ENCODE assay signal across 22 cellular contexts in genomic region chr2:52311862-52312261, GRCh38.
"Had no signal": no experiment of that assay in that cellular context is flagged by ENCODE, and none has a peak within 500 bp of the region (broad histone marks: within the 10 kb centered on the region; RNA-seq: fewer than 3 reads in every experiment).

No MANE protein-coding gene starts in this region.

- H3K4me1 ChIP-seq: psoas muscle, tibial nerve, vagina had no signal

- H3K4me3 Mint-ChIP-seq: activated B cell treated with CpG ODN at 0.5 μM for 24 hours; activated CD4-positive, alpha-beta memory T cell treated with anti-CD3 and anti-CD28 coated beads, Interleukin-2, amount 10 ng/mL, durations not matched to agents 7 days and 5 days; activated CD8-positive, alpha-beta memory T cell treated with anti-CD3 and anti-CD28 coated beads, Interleukin-2, amount 10 ng/mL, durations not matched to agents 7 days and 5 days; activated naive CD8-positive, alpha-beta T cell treated with anti-CD3 and anti-CD28 coated beads for 36 hours; immature natural killer cell; memory B cell; naive B cell; stimulated activated naive CD8-positive, alpha-beta T cell treated with anti-CD3 and anti-CD28 coated beads, Interleukin-15, Interleukin-2, amounts not matched to agents 100 ng/mL and 50 ng/mL, for 24 hours; T-helper 2 cell treated with Interferon-gamma antibody and Interleukin-4, amounts not matched to agents 5 μg/mL and 100 μg/mL, for 36 hours had no signal

- H3K4me1 Mint-ChIP-seq: activated B cell treated with CpG ODN at 0.5 μM for 24 hours; activated CD4-positive, alpha-beta memory T cell treated with anti-CD3 and anti-CD28 coated beads, Interleukin-2, amount 10 ng/mL, durations not matched to agents 7 days and 5 days; activated CD8-positive, alpha-beta memory T cell treated with anti-CD3 and anti-CD28 coated beads, Interleukin-2, amount 10 ng/mL, durations not matched to agents 7 days and 5 days; activated naive CD8-positive, alpha-beta T cell treated with anti-CD3 and anti-CD28 coated beads for 36 hours; immature natural killer cell; memory B cell; naive B cell had no signal

- H3K4me3 ChIP-seq: dorsolateral prefrontal cortex, mucosa of descending colon, ovary, psoas muscle, skin epidermis, tibial nerve, vagina had no signal

- H3K9me3 Mint-ChIP-seq: activated B cell treated with CpG ODN at 0.5 μM for 24 hours; activated naive CD8-positive, alpha-beta T cell treated with anti-CD3 and anti-CD28 coated beads for 36 hours; memory B cell; stimulated activated naive CD8-positive, alpha-beta T cell treated with anti-CD3 and anti-CD28 coated beads, Interleukin-15, Interleukin-2, amounts not matched to agents 100 ng/mL and 50 ng/mL, for 24 hours had no signal

- ATAC-seq: activated CD8-positive, alpha-beta memory T cell treated with anti-CD3 and anti-CD28 coated beads, Interleukin-2, amount 10 ng/mL, durations not matched to agents 7 days and 5 days; mucosa of descending colon; psoas muscle; right cardiac atrium had no signal

- H3K27ac ChIP-seq: dorsolateral prefrontal cortex, ovary, psoas muscle, skin epidermis, tibial nerve, vagina had no signal

- H3K27me3 Mint-ChIP-seq: activated B cell treated with CpG ODN at 0.5 μM for 24 hours; activated CD4-positive, alpha-beta memory T cell treated with anti-CD3 and anti-CD28 coated beads, Interleukin-2, amount 10 ng/mL, durations not matched to agents 7 days and 5 days; activated CD8-positive, alpha-beta memory T cell treated with anti-CD3 and anti-CD28 coated beads, Interleukin-2, amount 10 ng/mL, durations not matched to agents 7 days and 5 days; activated naive CD8-positive, alpha-beta T cell treated with anti-CD3 and anti-CD28 coated beads for 36 hours; memory B cell; naive B cell; stimulated activated naive CD8-positive, alpha-beta T cell treated with anti-CD3 and anti-CD28 coated beads, Interleukin-15, Interleukin-2, amounts not matched to agents 100 ng/mL and 50 ng/mL, for 24 hours had no signal

- H3K36me3 ChIP-seq: ovary, tibial nerve, vagina had no signal

- H3K9me3 ChIP-seq: mucosa of descending colon, ovary, psoas muscle, tibial nerve, vagina had no signal

- H3K27ac Mint-ChIP-seq: activated B cell treated with CpG ODN at 0.5 μM for 24 hours; activated CD4-positive, alpha-beta memory T cell treated with anti-CD3 and anti-CD28 coated beads, Interleukin-2, amount 10 ng/mL, durations not matched to agents 7 days and 5 days; activated CD8-positive, alpha-beta memory T cell treated with anti-CD3 and anti-CD28 coated beads, Interleukin-2, amount 10 ng/mL, durations not matched to agents 7 days and 5 days; activated naive CD8-positive, alpha-beta T cell treated with anti-CD3 and anti-CD28 coated beads for 36 hours; immature natural killer cell; memory B cell; stimulated activated naive CD8-positive, alpha-beta T cell treated with anti-CD3 and anti-CD28 coated beads, Interleukin-15, Interleukin-2, amounts not matched to agents 100 ng/mL and 50 ng/mL, for 24 hours; T-helper 2 cell treated with Interferon-gamma antibody and Interleukin-4, amounts not matched to agents 5 μg/mL and 100 μg/mL, for 36 hours had no signal

- H3K27me3 ChIP-seq: ovary, tibial nerve, vagina had no signal

- DNase-seq: activated B cell treated with CpG ODN at 0.5 μM for 24 hours; activated CD4-positive, alpha-beta memory T cell treated with anti-CD3 and anti-CD28 coated beads, Interleukin-2, amount 10 ng/mL, durations not matched to agents 7 days and 5 days; activated CD4-positive, alpha-beta T cell treated with anti-CD3 and anti-CD28 coated beads for 4 hours; activated CD8-positive, alpha-beta memory T cell treated with anti-CD3 and anti-CD28 coated beads, Interleukin-2, amount 10 ng/mL, durations not matched to agents 7 days and 5 days; activated naive CD8-positive, alpha-beta T cell treated with anti-CD3 and anti-CD28 coated beads for 36 hours; dorsolateral prefrontal cortex; erythroblast; glutamatergic neuron; immature natural killer cell; mucosa of descending colon; naive B cell; ovary; psoas muscle; right cardiac atrium; stimulated activated CD4-positive, alpha-beta T cell treated with anti-CD3 and anti-CD28 coated beads, Interleukin-15, amount 100 ng/mL, for 24 hours; stimulated activated CD4-positive, alpha-beta T cell treated with anti-CD3 and anti-CD28 coated beads, Interleukin-2, amount 100 ng/mL, for 48 hours had no signal

- H3K36me3 Mint-ChIP-seq: activated CD8-positive, alpha-beta memory T cell treated with anti-CD3 and anti-CD28 coated beads, Interleukin-2, amount 10 ng/mL, durations not matched to agents 7 days and 5 days; activated naive CD8-positive, alpha-beta T cell treated with anti-CD3 and anti-CD28 coated beads for 36 hours; immature natural killer cell; memory B cell; naive B cell had no signal
